Comparison of ENCODE assay signal across 15 cellular contexts in the genomic region with DNA sequence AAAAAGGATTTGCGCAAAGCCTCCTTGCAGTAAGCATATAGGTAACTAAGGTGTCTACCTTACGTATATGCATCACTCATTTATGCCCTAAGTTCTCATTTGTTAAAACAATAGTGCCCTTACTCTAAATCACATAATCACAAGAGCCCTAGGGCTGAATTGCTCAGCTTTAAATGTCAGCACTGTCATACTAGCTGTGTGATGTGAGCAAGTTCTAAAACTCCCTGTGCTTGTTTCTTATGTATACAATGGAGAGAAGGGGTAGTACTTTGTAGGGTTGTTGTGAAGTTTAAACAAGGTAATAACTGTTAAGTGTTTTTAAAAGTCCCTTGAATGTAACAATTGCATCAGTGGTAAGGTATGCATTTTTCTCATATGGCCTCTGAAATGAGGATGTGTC.
DNase-seq lines count a peak whose midpoint lies in the region; ATAC-seq and TF ChIP-seq lines count a peak whose summit lies in the region.
"Had no signal": no experiment of that assay in that cellular context is flagged by ENCODE, and none has a peak within 500 bp of the region (broad histone marks: within the 10 kb centered on the region; RNA-seq: fewer than 3 reads in every experiment).

No MANE protein-coding gene starts in this region.

- DNase-seq in RWPE1 (ENCODE audit: low spot score) (no peak), dorsolateral prefrontal cortex (no peak), foreskin melanocyte (peak; percentile 50), upper lobe of right lung (no peak), WERI-Rb-1 (no peak), occipital lobe (lab: John Stamatoyannopoulos, UW) (no peak), NCI-H2029 treated with DMSO at 0.1 percent for 48 hours (lab: John Stamatoyannopoulos, UW) (no peak)
- DNase-seq: C1 segment of cervical spinal cord; Calu3; CD4-positive, alpha-beta T cell; DMS153; DMS79 treated with DMSO at 0.1 percent for 48 hours; EL; H7 had no signal

- intact Hi-C loops in dorsolateral prefrontal cortex (cut with DNase I) (no loop called here), upper lobe of right lung (cut with DNase I) (no loop called here)

- peak; percentile 62 for ATAC-seq in upper lobe of right lung
- ATAC-seq: GM23338 had no signal

- H3K27ac ChIP-seq in RWPE1 (peak overlapping the region; percentile 42; the same call in 1 of the 2 replicates), dorsolateral prefrontal cortex (peak overlapping the region in 42 of 59 donors; percentile 27 to 95 (median 89)), upper lobe of right lung (no peak overlapping the region), WERI-Rb-1 (no peak overlapping the region)

- H3K36me3 ChIP-seq in upper lobe of right lung (no peaks in the 10 kb centered on the region), WERI-Rb-1 (no peaks in the 10 kb centered on the region)

- H3K4me3 ChIP-seq in dorsolateral prefrontal cortex (peak overlapping the region in 3 of 59 donors; percentile 22 to 50 (median 24)), upper lobe of right lung (no peak overlapping the region), WERI-Rb-1 (ENCODE audit: low read depth, low read length) (no peak overlapping the region)
- H3K4me3 ChIP-seq: GM23338 had no signal

- CTCF ChIA-PET in RWPE1 (lab: Yijun Ruan, JAX) = interaction anchor here (0.7 kb wide), 1 partner anchor 86 kb away, joined by 3 read pairs; no protein-coding TSS in a partner anchor

- H3K9me3 ChIP-seq in upper lobe of right lung = no peaks in the 10 kb centered on the region
- no peaks in the 10 kb centered on the region for H3K9me3 ChIP-seq in WERI-Rb-1 (ENCODE audit: severe bottlenecking)

- no peaks in the 10 kb centered on the region for H3K4me1 ChIP-seq in upper lobe of right lung

- POLR2A ChIA-PET in RWPE1 (lab: Yijun Ruan, JAX; ENCODE audit: low non-redundant PET) = no interaction called here

- H3K27me3 ChIP-seq in dorsolateral prefrontal cortex = no peaks in the 10 kb centered on the region
- no peaks in the 10 kb centered on the region for H3K27me3 ChIP-seq in upper lobe of right lung
- no peaks in the 10 kb centered on the region for H3K27me3 ChIP-seq in WERI-Rb-1 (ENCODE audit: insufficient read depth, low read depth, severe bottlenecking)

- TF ChIP-seq CTCF in RWPE1 (conservative IDR thresholded peaks at IDR 0.05; ENCODE audit: low read depth) = no peak
- no peak for TF ChIP-seq CTCF in dorsolateral prefrontal cortex (IDR thresholded peaks at IDR 0.05 in 54 of 56, conservative IDR thresholded peaks at IDR 0.05 in 2 of 56; ENCODE audit: low read depth in 1 of 56, partially characterized antibody in 56 of 56)
- TF ChIP-seq CTCF in upper lobe of right lung (IDR thresholded peaks at IDR 0.05) = no peak
- no peak for TF ChIP-seq CTCF in WERI-Rb-1 (IDR thresholded peaks at IDR 0.05; ENCODE audit: low read depth, low read length)

Comparison
In these comparisons a context has a peak if more than half of its experiments do, and no peak if none do; other contexts are left out.
1. H3K27ac ChIP-seq: peak in RWPE1 (single experiment) and dorsolateral prefrontal cortex (42 of 59); none in upper lobe of right lung (single experiment) and WERI-Rb-1 (single experiment).